In genomic region chr20:56524444-56524843, GRCh38 we compare ENCODE assay signal across 10 cellular contexts. TPM values are rescaled to one million over a fixed set of nuclear protein-coding genes. Genes with fewer than 3 reads are reported as not detected.
"Had no signal": no experiment of that assay in that cellular context is flagged by ENCODE, and none has a peak within 500 bp of the region (broad histone marks: within the 10 kb centered on the region; RNA-seq: fewer than 3 reads in every experiment).

Gene FAM209A, plus strand, starts transcription at chr20:56524744. Its CDS starts 65 bp downstream, at chr20:56524809.

RNA-seq across cellular contexts. Expression of gene FAM209A, which starts in this region (rescaled TPM):
- total RNA-seq: occipital lobe, pulmonary artery endothelial cell, right atrium auricular region, sciatic nerve, smooth muscle cell, temporal lobe, transverse colon, urinary bladder, vagina had no signal
- polyA plus RNA-seq: neural cell had no signal
